35 cellular contexts compared by ENCODE assay signal in the genomic region with DNA sequence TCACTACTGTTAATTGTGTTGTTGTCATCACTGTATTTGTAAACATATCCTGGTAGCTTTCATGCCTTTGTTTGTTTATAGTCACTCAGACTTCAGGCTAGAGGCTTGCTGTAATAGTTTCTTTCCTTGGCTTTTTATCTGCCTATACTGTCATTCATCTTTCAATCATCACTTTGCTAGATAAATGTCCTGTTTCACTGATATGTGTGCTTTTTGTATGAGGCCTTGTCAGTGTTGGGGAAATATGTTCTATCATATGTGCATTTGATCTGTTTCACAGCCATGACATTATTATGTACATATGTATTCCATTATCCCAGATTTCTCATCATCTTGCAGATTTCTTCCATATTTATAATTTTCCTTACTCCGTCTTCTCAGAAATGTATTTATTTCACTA.
"Had no signal": no experiment of that assay in that cellular context is flagged by ENCODE, and none has a peak within 500 bp of the region (broad histone marks: within the 10 kb centered on the region; RNA-seq: fewer than 3 reads in every experiment).

No MANE protein-coding gene starts in this region.

- H3K4me3 ChIP-seq: MG63 had no signal

- H3K27me3 ChIP-seq: MG63 had no signal

- DNase-seq: Karpas-422, Kasumi-1, KG1, MG63, MM.1S, MV-4-11, NCI-H1048, NCI-H1092, NCI-H1092 treated with DMSO at 0.1 percent for 48 hours, NCI-H1105, NCI-H1105 treated with DMSO at 0.1 percent for 48 hours, NCI-H1417, NCI-H1417 treated with DMSO at 0.1 percent for 48 hours, NCI-H1436, NCI-H1436 treated with DMSO at 0.1 percent for 48 hours, NCI-H146, NCI-H1694, NCI-H1694 treated with DMSO at 0.1 percent for 48 hours, NCI-H187, NCI-H187 treated with DMSO at 0.1 percent for 48 hours, NCI-H1930, NCI-H2029, NCI-H2029 treated with DMSO at 0.1 percent for 48 hours, NCI-H2081, NCI-H2081 treated with DMSO at 0.1 percent for 48 hours, NCI-H2107, NCI-H2171, NCI-H2171 treated with DMSO at 0.1 percent for 48 hours, NCI-H2227 treated with DMSO at 0.1 percent for 48 hours, NCI-H226, NCI-H345, NCI-H446 treated with DMSO at 0.1 percent for 48 hours, NCI-H510A, NCI-H510A treated with DMSO at 0.1 percent for 48 hours had no signal

- H3K4me2 ChIP-seq: KMS-11 had no signal

- H3K9me3 ChIP-seq: MG63 had no signal

- H3K9ac ChIP-seq: KMS-11 had no signal

- H3K27ac ChIP-seq: KMS-11 had no signal

- H3K36me3 ChIP-seq: MG63 had no signal
